In genomic region chr5:102863058-102863457, GRCh38 we compare ENCODE assay signal across 15 cellular contexts.
"Had no signal": no experiment of that assay in that cellular context is flagged by ENCODE, and none has a peak within 500 bp of the region (broad histone marks: within the 10 kb centered on the region; RNA-seq: fewer than 3 reads in every experiment).

No MANE protein-coding gene starts in this region.

- H3K9me3 Mint-ChIP-seq: nephron progenitor cell; T-helper 2 cell treated with Interferon-gamma antibody and Interleukin-4, amounts not matched to agents 5 μg/mL and 100 μg/mL, for 36 hours had no signal

- ATAC-seq: activated CD8-positive, alpha-beta T cell treated with anti-CD3 and anti-CD28 coated beads, Interleukin-2, amount 10 ng/mL, durations not matched to agents 7 days and 5 days; left lung; sciatic nerve had no signal

- H3K36me3 ChIP-seq: adrenal gland, left lung, spleen had no signal

- H3K4me3 Mint-ChIP-seq: activated CD4-positive, alpha-beta T cell treated with anti-CD3 and anti-CD28 coated beads, Interleukin-2, amount 10 ng/mL, durations not matched to agents 24 days and 14 days; activated CD8-positive, alpha-beta T cell treated with anti-CD3 and anti-CD28 coated beads, Interleukin-2, amount 10 ng/mL, durations not matched to agents 7 days and 5 days; activated naive CD4-positive, alpha-beta T cell treated with anti-CD3 and anti-CD28 coated beads, Interleukin-2, amount 50 U/mL, for 24 hours; nephron progenitor cell; stimulated activated naive CD8-positive, alpha-beta T cell treated with anti-CD3 and anti-CD28 coated beads, Interleukin-15, Interleukin-2, amounts not matched to agents 100 ng/mL and 50 ng/mL, for 24 hours; T-helper 2 cell treated with Interferon-gamma antibody and Interleukin-4, amounts not matched to agents 5 μg/mL and 100 μg/mL, for 36 hours had no signal

- H3K27ac ChIP-seq: left lung had no signal

- DNase-seq: activated CD4-positive, alpha-beta T cell treated with anti-CD3 and anti-CD28 coated beads, Interleukin-2, amount 10 ng/mL, durations not matched to agents 24 days and 14 days; activated CD4-positive, CD25-positive, alpha-beta regulatory T cell; activated CD8-positive, alpha-beta memory T cell treated with anti-CD3 and anti-CD28 coated beads, Interleukin-2, amount 50 U/mL, for 4 hours; activated CD8-positive, alpha-beta T cell treated with anti-CD3 and anti-CD28 coated beads, Interleukin-2, amount 10 ng/mL, durations not matched to agents 7 days and 5 days; activated effector memory CD4-positive, alpha-beta T cell treated with anti-CD3 and anti-CD28 coated beads, Interleukin-2, amount 50 U/mL, for 16 hours; activated T-cell treated with anti-CD3 and anti-CD28 coated beads, Interleukin-2, amount 50 U/mL, for 48 hours; adrenal gland; islet precursor cell; left lung; nephron progenitor cell; spleen had no signal

- H3K4me3 ChIP-seq: adrenal gland, left lung, spleen had no signal

- H3K27ac Mint-ChIP-seq: activated CD4-positive, alpha-beta T cell treated with anti-CD3 and anti-CD28 coated beads, Interleukin-2, amount 10 ng/mL, durations not matched to agents 24 days and 14 days; activated CD8-positive, alpha-beta T cell treated with anti-CD3 and anti-CD28 coated beads, Interleukin-2, amount 10 ng/mL, durations not matched to agents 7 days and 5 days; activated naive CD4-positive, alpha-beta T cell treated with anti-CD3 and anti-CD28 coated beads, Interleukin-2, amount 50 U/mL, for 24 hours; nephron progenitor cell; stimulated activated naive CD8-positive, alpha-beta T cell treated with anti-CD3 and anti-CD28 coated beads, Interleukin-15, Interleukin-2, amounts not matched to agents 100 ng/mL and 50 ng/mL, for 24 hours; T-helper 2 cell treated with Interferon-gamma antibody and Interleukin-4, amounts not matched to agents 5 μg/mL and 100 μg/mL, for 36 hours had no signal

- H3K27me3 ChIP-seq: adrenal gland had no signal

- H3K9me3 ChIP-seq: adrenal gland, left lung, spleen had no signal
